8 cellular contexts compared by ENCODE assay signal in the genomic region with DNA sequence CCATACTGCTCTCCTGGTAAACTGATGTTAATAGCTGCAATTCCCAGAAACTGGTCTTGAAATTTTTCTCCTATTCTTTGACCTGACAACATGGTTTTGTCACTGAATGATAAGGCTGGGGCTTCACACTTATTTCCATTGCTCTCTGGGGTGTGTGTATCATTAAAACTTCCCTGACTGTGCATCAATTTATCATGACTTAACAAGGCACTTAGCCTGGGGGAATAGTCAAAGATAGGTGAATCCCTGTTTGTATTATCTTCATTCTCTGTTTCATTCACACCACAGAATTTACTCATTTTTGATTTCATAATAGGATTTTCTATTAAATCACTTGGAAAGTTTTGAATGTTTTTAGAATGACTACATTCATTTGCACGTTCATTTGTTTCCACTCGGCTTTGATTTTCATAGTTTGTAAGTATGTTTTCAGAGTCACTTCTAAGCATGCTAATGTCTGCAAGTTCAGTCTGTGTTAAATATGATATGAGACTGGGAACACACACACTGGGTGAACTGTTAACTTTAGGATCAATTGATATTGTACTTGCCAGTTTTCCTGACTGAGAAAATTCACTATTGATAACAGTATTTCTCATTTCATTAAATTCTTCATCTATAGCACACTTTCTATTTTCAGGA.
"Had no signal": no experiment of that assay in that cellular context is flagged by ENCODE, and none has a peak within 500 bp of the region (broad histone marks: within the 10 kb centered on the region; RNA-seq: fewer than 3 reads in every experiment).

No MANE protein-coding gene starts in this region.

- H3K4me3 ChIP-seq: GM23248, HAP-1, K562 had no signal

- FAIRE-seq: HTR-8/SVneo had no signal

- ATAC-seq: HCT116, K562 had no signal

- H3K9me3 ChIP-seq: HAP-1 had no signal

- H3K36me3 ChIP-seq: HAP-1 had no signal

- H3K27ac ChIP-seq: GM23248 had no signal

- H2AFZ ChIP-seq: GM23248 had no signal

- H3K9ac ChIP-seq: GM23248 had no signal

- DNase-seq: GM23248, GOT3, H7, IMR-90 had no signal

- H3K4me1 ChIP-seq: HAP-1 had no signal
